Comparison of ENCODE assay signal across 8 cellular contexts in genomic region chr7:128932862-128933821, GRCh38. TPM values are rescaled to one million over a fixed set of nuclear protein-coding genes. Genes with fewer than 3 reads are reported as not detected.
DNase-seq lines count a peak whose midpoint lies in the region; ATAC-seq and TF ChIP-seq lines count a peak whose summit lies in the region.

No MANE protein-coding gene starts in this region.

- no peak overlapping the region for H3K4me3 ChIP-seq in neural progenitor cell
- H3K4me3 ChIP-seq in vagina = no peak overlapping the region

- H3K4me2 ChIP-seq in neural progenitor cell = no peak overlapping the region

- peak; percentile 81 for DNase-seq in activated effector memory CD4-positive, alpha-beta T cell treated with anti-CD3 and anti-CD28 coated beads, Interleukin-2, amount 50 U/mL, for 16 hours
- no peak for DNase-seq in neural progenitor cell (ENCODE audit: low spot score)
- no peak for DNase-seq in vagina (ENCODE audit: extremely low spot score in 2 of 2)
- no peak for DNase-seq in NCI-H510A (lab: John Stamatoyannopoulos, UW)
- DNase-seq in cerebellum (ENCODE audit: low spot score) = no peak
- DNase-seq in NCI-H1436 (lab: John Stamatoyannopoulos, UW) = no peak

- peaks cover 25% of the 10 kb centered on the region for H3K27me3 Mint-ChIP-seq in neural progenitor cell (ENCODE audit: insufficient read depth, low read depth)

- H3K4me1 Mint-ChIP-seq in neural progenitor cell = peaks cover 8% of the 10 kb centered on the region

- H3F3A ChIP-seq in neural progenitor cell (ENCODE audit: low read depth) = peaks cover 6% of the 10 kb centered on the region

- ATAC-seq in HG03432 (IDR thresholded peaks at IDR 0.05; ENCODE audit: unreplicated experiment) = peak; percentile 32

- intact Hi-C loops in vagina (cut with DNase I) = no loop called here

- H3K4me1 ChIP-seq in neural progenitor cell (no peaks in the 10 kb centered on the region), vagina (no peaks in the 10 kb centered on the region)

- no peak overlapping the region for H3K27ac Mint-ChIP-seq in neural progenitor cell

- no peaks in the 10 kb centered on the region for H3K36me3 ChIP-seq in neural progenitor cell
- no peaks in the 10 kb centered on the region for H3K36me3 ChIP-seq in vagina

- TF ChIP-seq POLR2A in GM18526 (IDR thresholded peaks at IDR 0.05; ENCODE audit: extremely low read depth, insufficient read length) (peak; percentile 45), vagina (IDR thresholded peaks at IDR 0.05) (no peak)

- H3K27me3 ChIP-seq in neural progenitor cell (peaks cover 40% of the 10 kb centered on the region), vagina (no peaks in the 10 kb centered on the region)

- peaks cover 4% of the 10 kb centered on the region for H3K36me3 Mint-ChIP-seq in neural progenitor cell

- TF ChIP-seq CTCF in neural progenitor cell (IDR thresholded peaks at IDR 0.05) = no peak
- TF ChIP-seq CTCF in vagina (IDR thresholded peaks at IDR 0.05) = no peak

- no peak overlapping the region for H3K9ac ChIP-seq in neural progenitor cell

- no peaks in the 10 kb centered on the region for H3K79me2 ChIP-seq in neural progenitor cell (ENCODE audit: low read depth)

- no peak overlapping the region for H3K4me3 Mint-ChIP-seq in neural progenitor cell

- H3K9me3 ChIP-seq in neural progenitor cell (ENCODE audit: low read depth) = no peaks in the 10 kb centered on the region
- H3K9me3 ChIP-seq in vagina = no peaks in the 10 kb centered on the region

- H2AFZ ChIP-seq in neural progenitor cell (replicated peaks) = peak overlapping the region; percentile 72

- H4K20me1 ChIP-seq in neural progenitor cell (ENCODE audit: low read depth) = no peaks in the 10 kb centered on the region

- peaks cover 4% of the 10 kb centered on the region for H3K9me3 Mint-ChIP-seq in neural progenitor cell

- H3K27ac ChIP-seq in neural progenitor cell = no peak overlapping the region
- H3K27ac ChIP-seq in vagina = no peak overlapping the region

RNA-seq across cellular contexts. Expression of gene IRF5, which starts 4.6 kb away (rescaled TPM):
- total RNA-seq in neural progenitor cell (ENCODE audit: low replicate concordance) = 0.22 and 0.28 TPM in 2 replicates
- 15.0 TPM for total RNA-seq in vagina
- total RNA-seq in cerebellum = 2.5 TPM

RNA-seq across cellular contexts. Expression of gene KCP, which starts 22.6 kb away (rescaled TPM):
- total RNA-seq in neural progenitor cell (ENCODE audit: low replicate concordance) (0.06 and 3.5 TPM in 2 replicates), vagina (1.2 TPM), cerebellum (3.4 TPM)
